ENCODE assay signal across 9 cellular contexts in genomic region chr21:39587376-39587775, GRCh38. TPM values are rescaled to one million over a fixed set of nuclear protein-coding genes. Genes with fewer than 3 reads are reported as not detected.
"Had no signal": no experiment of that assay in that cellular context is flagged by ENCODE, and none has a peak within 500 bp of the region (broad histone marks: within the 10 kb centered on the region; RNA-seq: fewer than 3 reads in every experiment).

No MANE protein-coding gene starts in this region.

- FAIRE-seq: G401.6, GM12878, GM12891, GM12892, GM18507, GM19239 had no signal

- DNase-seq: GDM1, GF-D8 had no signal

- H3K4me3 ChIP-seq: GM12878 had no signal

- ATAC-seq: GM12878 had no signal

RNA-seq across cellular contexts. Expression of gene B3GALT5, which starts 25.4 kb away (rescaled TPM):
- total RNA-seq: G401 had no signal
